In genomic region chr14:100778951-100779690, GRCh38 we compare ENCODE assay signal across 33 cellular contexts. TPM values are rescaled to one million over a fixed set of nuclear protein-coding genes. Genes with fewer than 3 reads are reported as not detected.
A peak's percentile ranks its signal among the peaks of the same experiment; 100 is the strongest.
DNase-seq lines count a peak whose midpoint lies in the region; TF ChIP-seq lines count a peak whose summit lies in the region.
"Had no signal": no experiment of that assay in that cellular context is flagged by ENCODE, and none has a peak within 500 bp of the region (broad histone marks: within the 10 kb centered on the region; RNA-seq: fewer than 3 reads in every experiment).

No MANE protein-coding gene starts in this region.

- no peak for TF ChIP-seq EP300 in stomach (IDR thresholded peaks at IDR 0.05)

- H3K27ac ChIP-seq in neuronal stem cell (replicated peaks; ENCODE audit: low read length) (no peak overlapping the region), stomach (no peak overlapping the region)
- H3K27ac ChIP-seq: 22Rv1, esophagus muscularis mucosa, foreskin keratinocyte, heart right ventricle, upper lobe of right lung, WERI-Rb-1 had no signal

- no peaks in the 10 kb centered on the region for H3K4me1 Mint-ChIP-seq in activated CD4-positive, alpha-beta memory T cell treated with anti-CD3 and anti-CD28 coated beads for 36 hours (ENCODE audit: low read depth)
- H3K4me1 Mint-ChIP-seq in activated CD4-positive, alpha-beta memory T cell treated with anti-CD3 and anti-CD28 coated beads, Interleukin-2, amount 10 ng/mL, durations not matched to agents 7 days and 5 days, result no peaks in the 10 kb centered on the region
- H3K4me1 Mint-ChIP-seq in chondrocyte (ENCODE audit: low read depth), result peaks cover 5% of the 10 kb centered on the region
- H3K4me1 Mint-ChIP-seq: activated CD4-positive, alpha-beta T cell treated with anti-CD3 and anti-CD28 coated beads, Interleukin-2, amount 10 ng/mL, durations not matched to agents 24 days and 14 days; activated naive CD4-positive, alpha-beta T cell treated with anti-CD3 and anti-CD28 coated beads, Interleukin-2, amount 50 U/mL, for 24 hours; CD4-positive, alpha-beta memory T cell had no signal

- no peak overlapping the region for H3K4me3 Mint-ChIP-seq in activated CD4-positive, alpha-beta memory T cell treated with anti-CD3 and anti-CD28 coated beads for 36 hours
- H3K4me3 Mint-ChIP-seq in activated CD4-positive, alpha-beta memory T cell treated with anti-CD3 and anti-CD28 coated beads, Interleukin-2, amount 10 ng/mL, durations not matched to agents 7 days and 5 days, result no peak overlapping the region
- no peak overlapping the region for H3K4me3 Mint-ChIP-seq in chondrocyte (ENCODE audit: unreplicated experiment)
- H3K4me3 Mint-ChIP-seq: activated CD4-positive, alpha-beta T cell treated with anti-CD3 and anti-CD28 coated beads, Interleukin-2, amount 10 ng/mL, durations not matched to agents 24 days and 14 days; activated naive CD4-positive, alpha-beta T cell treated with anti-CD3 and anti-CD28 coated beads, Interleukin-2, amount 50 U/mL, for 24 hours; activated T-helper 1 cell treated with anti-CD3 and anti-CD28 coated beads, Interleukin-12 subunit alpha, Interleukin-12 subunit beta, Interleukin-2, Interleukin-4 antibody, amounts not matched to agents 30 ng/mL and 10 ng/mL and 1 ng/mL, durations not matched to agents 14 hours and 24 hours and 36 hours; CD4-positive, alpha-beta memory T cell had no signal

- H3K4me3 ChIP-seq in neuronal stem cell (ENCODE audit: low read length in 2 of 2), result no peak overlapping the region
- no peak overlapping the region for H3K4me3 ChIP-seq in stomach
- H3K4me3 ChIP-seq: esophagus muscularis mucosa, heart right ventricle, upper lobe of right lung had no signal

- H2BK5ac ChIP-seq in neuronal stem cell (ENCODE audit: low read length), result peak overlapping the region; percentile 58

- H3K36me3 Mint-ChIP-seq in activated CD4-positive, alpha-beta memory T cell treated with anti-CD3 and anti-CD28 coated beads for 36 hours, result no peaks in the 10 kb centered on the region
- H3K36me3 Mint-ChIP-seq in activated CD4-positive, alpha-beta memory T cell treated with anti-CD3 and anti-CD28 coated beads, Interleukin-2, amount 10 ng/mL, durations not matched to agents 7 days and 5 days (ENCODE audit: low read depth), result no peaks in the 10 kb centered on the region
- no peaks in the 10 kb centered on the region for H3K36me3 Mint-ChIP-seq in chondrocyte (ENCODE audit: low read depth)
- H3K36me3 Mint-ChIP-seq: activated naive CD4-positive, alpha-beta T cell treated with anti-CD3 and anti-CD28 coated beads, Interleukin-2, amount 50 U/mL, for 24 hours; CD4-positive, alpha-beta memory T cell had no signal

- H2AFZ ChIP-seq in neuronal stem cell (ENCODE audit: low read length), result no peak overlapping the region

- H2BK15ac ChIP-seq in neuronal stem cell (ENCODE audit: low read length), result peak overlapping the region; percentile 93

- peak overlapping the region; percentile 79 for H4K91ac ChIP-seq in neuronal stem cell (ENCODE audit: low read depth, low read length, poor library complexity)

- H3K9me3 ChIP-seq in neuronal stem cell (replicated peaks in 1 of 2; ENCODE audit: control insufficient read depth in 2 of 2, insufficient read depth in 1 of 2, low read depth in 1 of 2, low read length in 2 of 2), result no peaks in the 10 kb centered on the region
- no peaks in the 10 kb centered on the region for H3K9me3 ChIP-seq in stomach
- H3K9me3 ChIP-seq: esophagus muscularis mucosa, heart right ventricle, upper lobe of right lung had no signal

- TF ChIP-seq CTCF in chondrocyte (IDR thresholded peaks at IDR 0.05) (no peak), stomach (IDR thresholded peaks at IDR 0.05) (no peak)

- peak; percentile 0 for DNase-seq in activated CD4-positive, alpha-beta memory T cell treated with anti-CD3 and anti-CD28 coated beads for 36 hours
- no peak for DNase-seq in activated CD4-positive, alpha-beta memory T cell treated with anti-CD3 and anti-CD28 coated beads, Interleukin-2, amount 10 ng/mL, durations not matched to agents 7 days and 5 days
- DNase-seq in chondrocyte (ENCODE audit: low spot score), result peak; percentile 62
- DNase-seq in neuronal stem cell (ENCODE audit: low spot score), result no peak
- DNase-seq in stomach, result peak; percentile 21
- no peak for DNase-seq in NAMALWA (ENCODE audit: low spot score)
- no peak for DNase-seq in NCI-H1694 treated with DMSO at 0.1 percent for 48 hours (lab: John Stamatoyannopoulos, UW)
- DNase-seq in activated CD4-positive, alpha-beta T cell treated with anti-CD3 and anti-CD28 coated beads for 4 hours, result no peak
- DNase-seq: activated CD4-positive, alpha-beta T cell treated with anti-CD3 and anti-CD28 coated beads, Interleukin-2, amount 10 ng/mL, durations not matched to agents 24 days and 14 days; CD4-positive, alpha-beta memory T cell; DMS53; foreskin keratinocyte; GDM1; heart right ventricle; left cardiac atrium; mammary epithelial cell; NCI-H1105 treated with DMSO at 0.1 percent for 48 hours; NCI-H2029; NK-92 treated with Interleukin-12 subunit alpha and Interleukin-12 subunit beta, amount 100 ng/mL, for 24 hours; nucleus accumbens; SIG-M5; stimulated activated CD4-positive, alpha-beta T cell treated with anti-CD3 and anti-CD28 coated beads, Interleukin-4, amount 100 ng/mL, for 1 hour; upper lobe of right lung had no signal

- H2BK120ac ChIP-seq in neuronal stem cell (ENCODE audit: low read depth, low read length), result peak overlapping the region; percentile 97

- no peaks in the 10 kb centered on the region for H3K9me3 Mint-ChIP-seq in activated CD4-positive, alpha-beta memory T cell treated with anti-CD3 and anti-CD28 coated beads for 36 hours
- no peaks in the 10 kb centered on the region for H3K9me3 Mint-ChIP-seq in activated CD4-positive, alpha-beta memory T cell treated with anti-CD3 and anti-CD28 coated beads, Interleukin-2, amount 10 ng/mL, durations not matched to agents 7 days and 5 days
- no peaks in the 10 kb centered on the region for H3K9me3 Mint-ChIP-seq in chondrocyte (ENCODE audit: low read depth)
- H3K9me3 Mint-ChIP-seq: activated CD4-positive, alpha-beta T cell treated with anti-CD3 and anti-CD28 coated beads, Interleukin-2, amount 10 ng/mL, durations not matched to agents 24 days and 14 days; activated naive CD4-positive, alpha-beta T cell treated with anti-CD3 and anti-CD28 coated beads, Interleukin-2, amount 50 U/mL, for 24 hours; activated T-helper 1 cell treated with anti-CD3 and anti-CD28 coated beads, Interleukin-12 subunit alpha, Interleukin-12 subunit beta, Interleukin-2, Interleukin-4 antibody, amounts not matched to agents 30 ng/mL and 10 ng/mL and 1 ng/mL, durations not matched to agents 14 hours and 24 hours and 36 hours; CD4-positive, alpha-beta memory T cell had no signal

- no peak overlapping the region for H3K27ac Mint-ChIP-seq in activated CD4-positive, alpha-beta memory T cell treated with anti-CD3 and anti-CD28 coated beads for 36 hours
- no peak overlapping the region for H3K27ac Mint-ChIP-seq in activated CD4-positive, alpha-beta memory T cell treated with anti-CD3 and anti-CD28 coated beads, Interleukin-2, amount 10 ng/mL, durations not matched to agents 7 days and 5 days
- no peak overlapping the region for H3K27ac Mint-ChIP-seq in chondrocyte (ENCODE audit: unreplicated experiment)
- H3K27ac Mint-ChIP-seq: activated CD4-positive, alpha-beta T cell treated with anti-CD3 and anti-CD28 coated beads, Interleukin-2, amount 10 ng/mL, durations not matched to agents 24 days and 14 days; activated naive CD4-positive, alpha-beta T cell treated with anti-CD3 and anti-CD28 coated beads, Interleukin-2, amount 50 U/mL, for 24 hours; activated T-helper 1 cell treated with anti-CD3 and anti-CD28 coated beads, Interleukin-12 subunit alpha, Interleukin-12 subunit beta, Interleukin-2, Interleukin-4 antibody, amounts not matched to agents 30 ng/mL and 10 ng/mL and 1 ng/mL, durations not matched to agents 14 hours and 24 hours and 36 hours had no signal

- peaks cover 3% of the 10 kb centered on the region for H3K27me3 Mint-ChIP-seq in activated CD4-positive, alpha-beta memory T cell treated with anti-CD3 and anti-CD28 coated beads for 36 hours
- no peaks in the 10 kb centered on the region for H3K27me3 Mint-ChIP-seq in activated CD4-positive, alpha-beta memory T cell treated with anti-CD3 and anti-CD28 coated beads, Interleukin-2, amount 10 ng/mL, durations not matched to agents 7 days and 5 days
- H3K27me3 Mint-ChIP-seq in chondrocyte (ENCODE audit: low read depth), result peaks cover 4% of the 10 kb centered on the region
- H3K27me3 Mint-ChIP-seq: activated CD4-positive, alpha-beta T cell treated with anti-CD3 and anti-CD28 coated beads, Interleukin-2, amount 10 ng/mL, durations not matched to agents 24 days and 14 days had no signal

- H3K79me1 ChIP-seq in neuronal stem cell (ENCODE audit: low read depth, low read length), result no peaks in the 10 kb centered on the region

- H3K27me3 ChIP-seq in neuronal stem cell (ENCODE audit: control insufficient read depth in 3 of 3, insufficient read depth in 3 of 3, low read depth in 1 of 3, low read length in 3 of 3) (no peaks in the 10 kb centered on the region), stomach (peaks cover 0 to 17% (median 0%) of the 10 kb centered on the region in 3 donors)
- H3K27me3 ChIP-seq: upper lobe of right lung had no signal

- no peak overlapping the region for H3K4me2 ChIP-seq in neuronal stem cell (ENCODE audit: insufficient read depth, low read length, poor library complexity, severe bottlenecking)

- H3K4ac ChIP-seq in neuronal stem cell (ENCODE audit: low read length), result peak overlapping the region; percentile 32

- POLR2A ChIA-PET in activated CD4-positive, alpha-beta memory T cell treated with anti-CD3 and anti-CD28 coated beads for 36 hours (lab: Charles Lee), result no interaction called here
- POLR2A ChIA-PET in activated CD4-positive, alpha-beta memory T cell treated with anti-CD3 and anti-CD28 coated beads, Interleukin-2, amount 10 ng/mL, durations not matched to agents 7 days and 5 days (lab: Charles Lee), result interaction anchor here (1.1 kb wide), 1 partner anchor 12 kb away, joined by 3 read pairs; no protein-coding TSS in a partner anchor

- H3K14ac ChIP-seq in neuronal stem cell (ENCODE audit: low read length), result peak overlapping the region; percentile 12

- H2AK5ac ChIP-seq in neuronal stem cell (ENCODE audit: low read depth, low read length), result peak overlapping the region; percentile 97

- H3K23ac ChIP-seq in neuronal stem cell (ENCODE audit: low read depth, low read length, poor library complexity), result peak overlapping the region; percentile 75

- WGBS in neuronal stem cell (ENCODE audit: extremely low coverage in 2 of 2, insufficient read length in 2 of 2, insufficient replicate concordance in 1 of 2), 2 donors, result no CpG with 5 or more reads among the region's 24 CpGs
- WGBS in stomach, 5 donors, result 85 to 88% (median 87%) methylated on average over 21 to 24 of the region's 24 CpGs

- intact Hi-C loops in activated CD4-positive, alpha-beta memory T cell treated with anti-CD3 and anti-CD28 coated beads for 36 hours (cut with micrococcal nuclease), result no loop called here
- intact Hi-C loops in stomach (cut with DNase I; ENCODE audit: low total_unique reads), result no loop called here

- no peaks in the 10 kb centered on the region for H3K36me3 ChIP-seq in neuronal stem cell (replicated peaks in 1 of 2; ENCODE audit: control insufficient read depth in 2 of 2, insufficient read depth in 2 of 2, low read length in 2 of 2)
- H3K36me3 ChIP-seq in stomach, result no peaks in the 10 kb centered on the region
- H3K36me3 ChIP-seq: esophagus muscularis mucosa, heart right ventricle, upper lobe of right lung, WERI-Rb-1 had no signal

- CTCF ChIA-PET in activated CD4-positive, alpha-beta memory T cell treated with anti-CD3 and anti-CD28 coated beads for 36 hours (lab: Charles Lee), result no interaction called here
- CTCF ChIA-PET in activated CD4-positive, alpha-beta memory T cell treated with anti-CD3 and anti-CD28 coated beads, Interleukin-2, amount 10 ng/mL, durations not matched to agents 7 days and 5 days (lab: Charles Lee), result no interaction called here

- H3K4me1 ChIP-seq in neuronal stem cell (ENCODE audit: control insufficient read depth in 2 of 2, insufficient read depth in 1 of 2, low read depth in 1 of 2, low read length in 2 of 2), result peaks cover 9 to 12% of the 10 kb centered on the region in 2 donors
- peaks cover 0 to 8% (median 0%) of the 10 kb centered on the region in 4 donors for H3K4me1 ChIP-seq in stomach
- H3K4me1 ChIP-seq: esophagus muscularis mucosa, foreskin keratinocyte, heart right ventricle, upper lobe of right lung had no signal

- H2BK12ac ChIP-seq in neuronal stem cell (ENCODE audit: low read length), result peak overlapping the region; percentile 90

- H3K18ac ChIP-seq in neuronal stem cell (ENCODE audit: low read length), result peak overlapping the region; percentile 94

- H3K9ac ChIP-seq in neuronal stem cell (ENCODE audit: low read depth, low read length, poor library complexity), result peak overlapping the region; percentile 21

- peak overlapping the region; percentile 84 for H4K8ac ChIP-seq in neuronal stem cell (ENCODE audit: low read depth, low read length)

- no peak for TF ChIP-seq POLR2A in stomach (IDR thresholded peaks at IDR 0.05)

RNA-seq across cellular contexts. Expression of gene MEG3, which starts 46.8 kb away (rescaled TPM):
- not detected for total RNA-seq in activated CD4-positive, alpha-beta memory T cell treated with anti-CD3 and anti-CD28 coated beads for 36 hours
- total RNA-seq in activated CD4-positive, alpha-beta memory T cell treated with anti-CD3 and anti-CD28 coated beads, Interleukin-2, amount 10 ng/mL, durations not matched to agents 7 days and 5 days, result not detected
- total RNA-seq in chondrocyte (not detected in 3 replicates), stomach (100 to 1,000 TPM in 3 of 5 donors, 10 to 100 TPM in 2; 26.4 to 390 (median 124) TPM)
- 61.0 TPM for polyA plus RNA-seq in neuronal stem cell (2013, experiment 1 of 2)
- polyA plus RNA-seq in neuronal stem cell (2013, experiment 2 of 2), result 58.1 TPM
- 100 to 1,000 TPM in 1 of 3 donors, 10 to 100 TPM in 2; 13.4 to 131 (median 30.6) TPM for polyA plus RNA-seq in stomach
- total RNA-seq: activated CD4-positive, alpha-beta T cell treated with anti-CD3 and anti-CD28 coated beads, Interleukin-2, amount 10 ng/mL, durations not matched to agents 24 days and 14 days; activated T-helper 1 cell treated with anti-CD3 and anti-CD28 coated beads, Interleukin-12 subunit alpha, Interleukin-12 subunit beta, Interleukin-2, Interleukin-4 antibody, amounts not matched to agents 30 ng/mL and 10 ng/mL and 1 ng/mL, durations not matched to agents 14 hours and 24 hours and 36 hours; CD4-positive, alpha-beta memory T cell; HT-29 had no signal
- polyA plus RNA-seq: CD4-positive, alpha-beta memory T cell had no signal

RNA-seq across cellular contexts. Expression of gene DLK1, which starts 52.4 kb away (rescaled TPM):
- not detected for total RNA-seq in activated CD4-positive, alpha-beta memory T cell treated with anti-CD3 and anti-CD28 coated beads for 36 hours
- total RNA-seq in activated CD4-positive, alpha-beta memory T cell treated with anti-CD3 and anti-CD28 coated beads, Interleukin-2, amount 10 ng/mL, durations not matched to agents 7 days and 5 days, result not detected
- total RNA-seq in chondrocyte (0.33 to 0.45 TPM in 2 of 3 replicates, not detected in the other), stomach (10 to 100 TPM in 1 of 5 donors, not detected in 4; 24.6 TPM)
- polyA plus RNA-seq in neuronal stem cell (2013, experiment 1 of 2), result 6,496 TPM
- polyA plus RNA-seq in neuronal stem cell (2013, experiment 2 of 2), result 6,408 TPM
- 1 to 10 TPM in 1 of 3 donors, under 1 TPM in 2; 0.05 to 6.7 (median 0.19) TPM for polyA plus RNA-seq in stomach
- total RNA-seq: activated CD4-positive, alpha-beta T cell treated with anti-CD3 and anti-CD28 coated beads, Interleukin-2, amount 10 ng/mL, durations not matched to agents 24 days and 14 days; activated T-helper 1 cell treated with anti-CD3 and anti-CD28 coated beads, Interleukin-12 subunit alpha, Interleukin-12 subunit beta, Interleukin-2, Interleukin-4 antibody, amounts not matched to agents 30 ng/mL and 10 ng/mL and 1 ng/mL, durations not matched to agents 14 hours and 24 hours and 36 hours; bronchial epithelial cell; CD4-positive, alpha-beta memory T cell; foreskin keratinocyte; HT-29; M059J; mammary epithelial cell; renal cortical epithelial cell; subcutaneous adipose tissue; upper lobe of right lung had no signal
- polyA plus RNA-seq: CD4-positive, alpha-beta memory T cell; foreskin keratinocyte; mammary epithelial cell had no signal

Comparison
In these comparisons a context has a peak if more than half of its experiments do, and no peak if none do; other contexts are left out.
1. DNase-seq: peak in activated CD4-positive, alpha-beta memory T cell treated with anti-CD3 and anti-CD28 coated beads for 36 hours (single experiment), chondrocyte (single experiment) and stomach (single experiment); none in activated CD4-positive, alpha-beta memory T cell treated with anti-CD3 and anti-CD28 coated beads, Interleukin-2, amount 10 ng/mL, durations not matched to agents 7 days and 5 days (single experiment), neuronal stem cell (single experiment), NAMALWA (single experiment), NCI-H1694 treated with DMSO at 0.1 percent for 48 hours (single experiment) and activated CD4-positive, alpha-beta T cell treated with anti-CD3 and anti-CD28 coated beads for 4 hours (0 of 2).
2. RNA of gene MEG3, which starts 46.8 kb away (total RNA-seq): 26.4 to 390 TPM in stomach; not detected in activated CD4-positive, alpha-beta memory T cell treated with anti-CD3 and anti-CD28 coated beads for 36 hours, not detected in activated CD4-positive, alpha-beta memory T cell treated with anti-CD3 and anti-CD28 coated beads, Interleukin-2, amount 10 ng/mL, durations not matched to agents 7 days and 5 days and not detected in chondrocyte; every median in the first group is over 10 times any median in the second.